22 cellular contexts compared by ENCODE assay signal in the genomic region with DNA sequence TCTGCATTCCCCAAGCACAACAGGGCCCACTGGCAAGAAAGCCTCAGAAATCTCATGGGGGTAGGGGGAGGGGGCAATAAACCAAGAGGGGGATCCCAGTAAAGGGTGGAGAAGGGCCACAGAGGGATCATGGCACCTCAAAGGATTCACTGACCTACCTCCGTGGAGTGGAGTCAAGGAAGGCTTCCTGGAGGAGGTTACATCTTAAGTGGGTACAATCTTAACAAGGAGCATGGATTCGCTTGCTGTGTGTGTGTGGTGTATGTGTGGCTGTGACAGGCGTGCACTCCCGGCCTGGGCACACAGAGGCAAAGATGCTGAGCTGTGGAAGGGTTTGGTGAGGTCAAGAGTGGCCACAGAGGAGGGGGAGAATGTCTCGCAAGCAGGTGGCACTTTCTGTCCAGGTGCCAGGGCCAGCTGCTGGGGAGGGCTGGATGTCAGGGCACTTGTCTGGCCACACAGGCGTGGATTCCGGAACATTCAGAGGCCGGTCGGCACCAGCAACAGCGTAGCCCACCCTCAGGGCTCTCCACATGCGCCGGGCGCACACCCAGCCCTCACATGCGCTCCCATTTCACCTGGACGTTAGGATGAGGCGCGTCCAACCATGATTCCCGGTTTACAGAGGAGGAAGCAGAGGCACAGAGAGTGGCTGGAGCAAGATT. TPM values are rescaled to one million over a fixed set of nuclear protein-coding genes. Genes with fewer than 3 reads are reported as not detected.
DNase-seq lines count a peak whose midpoint lies in the region; ATAC-seq, FAIRE-seq and TF ChIP-seq lines count a peak whose summit lies in the region.
"Had no signal": no experiment of that assay in that cellular context is flagged by ENCODE, and none has a peak within 500 bp of the region (broad histone marks: within the 10 kb centered on the region; RNA-seq: fewer than 3 reads in every experiment).

No MANE protein-coding gene starts in this region.

- H3K9ac ChIP-seq in BLaER1: no peak overlapping the region
- H3K9ac ChIP-seq in IMR-90 (ENCODE audit: low read depth, low read length): no peak overlapping the region
- H3K9ac ChIP-seq in K562 (ENCODE audit: insufficient read depth in 1 of 2, low read depth in 2 of 2, low read length in 2 of 2): no peak overlapping the region

- H3K18ac ChIP-seq in IMR-90 (ENCODE audit: low read depth, low read length): no peak overlapping the region

- DNase-seq in IMR-90 (no peak), K562 (ENCODE audit: extremely low read depth in 1 of 4, low spot score in 3 of 4) (no peak), thyroid gland (peak; percentile 51 to 65), islet precursor cell (no peak)
- DNase-seq in stimulated activated CD4-positive, alpha-beta T cell treated with anti-CD3 and anti-CD28 coated beads, Interleukin-15, amount 100 ng/mL, for 24 hours: no peak
- DNase-seq: CD4-positive, alpha-beta memory T cell; GDM1; KBM-7; MM.1S; NCI-H1048; NCI-H1436; NCI-H187 treated with DMSO at 0.1 percent for 48 hours; NK-92 treated with Interleukin-12 subunit alpha and Interleukin-12 subunit beta, amount 100 ng/mL, for 24 hours; Right ventricle myocardium superior had no signal

- TF ChIP-seq CTCF in IMR-90 (conservative IDR thresholded peaks at IDR 0.05; ENCODE audit: low read depth, low read length): no peak
- no peak for TF ChIP-seq CTCF in K562 (IDR thresholded peaks at IDR 0.05 in 2 of 3, conservative IDR thresholded peaks at IDR 0.05 in 1 of 3; ENCODE audit: insufficient read depth in 2 of 3, low read depth in 1 of 3, low read length in 3 of 3)
- no peak for TF ChIP-seq CTCF in thyroid gland (IDR thresholded peaks at IDR 0.05)

- H2AFZ ChIP-seq in IMR-90 (replicated peaks; ENCODE audit: low read length, poor library complexity) (no peak overlapping the region), K562 (ENCODE audit: low read depth, low read length) (no peak overlapping the region)

- in situ Hi-C loops in IMR-90 (cut with MboI; ENCODE audit: low sequenced_read_pairs) (no loop called here), K562 (cut with MboI) (no loop called here)

- no peak for TF ChIP-seq POLR2A in IMR-90 (IDR thresholded peaks at IDR 0.05; ENCODE audit: low read depth, low read length)
- no peak for TF ChIP-seq POLR2A in K562 (conservative IDR thresholded peaks at IDR 0.05)
- TF ChIP-seq POLR2A in thyroid gland (IDR thresholded peaks at IDR 0.05): no peak

- no peak for TF ChIP-seq EP300 in K562 (IDR thresholded peaks at IDR 0.05; ENCODE audit: low read length)

- no peak for TF ChIP-seq RAD21 in IMR-90 (IDR thresholded peaks at IDR 0.05; ENCODE audit: low read length)
- TF ChIP-seq RAD21 in K562 (CRISPR knock-in tag; conservative IDR thresholded peaks at IDR 0.05 in 1 of 2, IDR thresholded peaks at IDR 0.05 in 1 of 2): no peak

- no peak for FAIRE-seq in K562 (lab: Jason Lieb, UNC)
- FAIRE-seq: GM19239, H1 had no signal

- POLR2A ChIA-PET in IMR-90 (lab: Charles Lee; ENCODE audit: unreplicated experiment): no interaction called here
- POLR2A ChIA-PET in K562 (lab: Yijun Ruan, JAX): no interaction called here

- H2BK120ac ChIP-seq in IMR-90 (ENCODE audit: low read depth, low read length): no peak overlapping the region

- H3K9me1 ChIP-seq in IMR-90 (ENCODE audit: insufficient read depth, low read length) (peaks cover 5% of the 10 kb centered on the region; the same call in 1 of the 2 replicates), K562 (ENCODE audit: control insufficient read depth, insufficient read depth, low read length) (no peaks in the 10 kb centered on the region)

- no peak overlapping the region; the same call in 1 of the 2 replicates for H2BK20ac ChIP-seq in IMR-90 (ENCODE audit: low read depth, low read length)

- CTCF ChIA-PET in IMR-90 (lab: Yijun Ruan, JAX): no interaction called here
- CTCF ChIA-PET in K562 (lab: Yijun Ruan, JAX; ENCODE audit: low intra/inter-chr PET ratio): no interaction called here

- H3K4me2 ChIP-seq in BLaER1 (peak overlapping the region; percentile 43), IMR-90 (ENCODE audit: low read depth, low read length) (no peak overlapping the region), K562 (ENCODE audit: insufficient read depth, low read length) (no peak overlapping the region)

- H2BK5ac ChIP-seq in IMR-90 (ENCODE audit: low read depth, low read length, poor library complexity, severe bottlenecking): no peak overlapping the region

- intact Hi-C loops in IMR-90 (cut with micrococcal nuclease) (no loop called here), K562 (cut with micrococcal nuclease) (no loop called here), thyroid gland (cut with DNase I) (no loop called here)

- peaks cover 37% of the 10 kb centered on the region for H3K27me3 ChIP-seq in BLaER1
- H3K27me3 ChIP-seq in IMR-90 (ENCODE audit: control insufficient read depth, insufficient read depth, low read length): peaks cover 7% of the 10 kb centered on the region; the same call in 1 of the 2 replicates
- H3K27me3 ChIP-seq in K562 (ENCODE audit: control insufficient read depth in 2 of 2, insufficient read depth in 2 of 2, low read length in 2 of 2): peaks cover 2 to 54% of the 10 kb centered on the region in 2 experiments; a peak in 2 of 5 replicates
- no peaks in the 10 kb centered on the region for H3K27me3 ChIP-seq in thyroid gland

- peaks cover 28% of the 10 kb centered on the region; the same call in 1 of the 2 replicates for H4K20me1 ChIP-seq in BLaER1
- peaks cover 4% of the 10 kb centered on the region; the same call in 1 of the 2 replicates for H4K20me1 ChIP-seq in IMR-90 (ENCODE audit: insufficient read depth, low read length)
- peaks cover 6% of the 10 kb centered on the region; the same call in 1 of the 2 replicates for H4K20me1 ChIP-seq in K562 (replicated peaks; ENCODE audit: control insufficient read depth, insufficient read depth, low read length)

- H2AK9ac ChIP-seq in IMR-90 (replicated peaks; ENCODE audit: low read depth, low read length, poor library complexity): no peak overlapping the region

- no peak overlapping the region for H3K56ac ChIP-seq in IMR-90 (ENCODE audit: extremely low read depth, insufficient read depth, low read length)

- H3K9me3 ChIP-seq in BLaER1 (no peaks in the 10 kb centered on the region), IMR-90 (ENCODE audit: control insufficient read depth, insufficient read depth, low read length) (no peaks in the 10 kb centered on the region), K562 (replicated peaks; ENCODE audit: control insufficient read depth, insufficient read depth, low read depth, low read length) (no peaks in the 10 kb centered on the region), thyroid gland (no peaks in the 10 kb centered on the region)

- BruUV-seq in IMR-90 (replicated peaks; lab: Mats Ljungman, UMichigan) (no TSS peak), K562 (replicated peaks; lab: Mats Ljungman, UMichigan) (no TSS peak)

- WGBS in IMR-90 (ENCODE audit: extremely low coverage in 2 of 2, insufficient read length in 1 of 2), 2 experiments: 86% methylated on average over 11 of the region's 18 CpGs; no CpG with 5 or more reads in 1 of the 2 experiments
- 1% methylated on average over 9 of the region's 18 CpGs for WGBS in K562 (ENCODE audit: insufficient coverage, low coverage, missing lambda C conversion rate)
- 40 to 67% methylated on average over 5 to 18 of the region's 18 CpGs for WGBS in thyroid gland, 2 donors

- H4K8ac ChIP-seq in IMR-90 (ENCODE audit: low read depth in 2 of 2, low read length in 2 of 2): no peak overlapping the region

- no peak overlapping the region for H3K4ac ChIP-seq in IMR-90 (ENCODE audit: low read depth, low read length)

- dilution Hi-C loops in IMR-90 (cut with HindIII; ENCODE audit: low sequenced_read_pairs, unreplicated experiment): no loop called here

- H2AK5ac ChIP-seq in IMR-90 (ENCODE audit: low read depth, low read length): peak overlapping the region; percentile 54

- H3K79me1 ChIP-seq in IMR-90 (ENCODE audit: low read depth in 1 of 2, low read length in 2 of 2): no peaks in the 10 kb centered on the region

- no peak overlapping the region for H4K91ac ChIP-seq in IMR-90 (ENCODE audit: insufficient read depth, low read depth, low read length)

- H3K36me3 ChIP-seq in BLaER1 (no peaks in the 10 kb centered on the region), IMR-90 (ENCODE audit: control insufficient read depth, insufficient read depth, low read length) (no peaks in the 10 kb centered on the region), K562 (ENCODE audit: control insufficient read depth, insufficient read depth, low read length) (no peaks in the 10 kb centered on the region), thyroid gland (no peaks in the 10 kb centered on the region)

- no peak overlapping the region for H2BK15ac ChIP-seq in IMR-90 (ENCODE audit: low read depth, low read length)

- H3K27ac ChIP-seq in BLaER1: no peak overlapping the region
- no peak overlapping the region for H3K27ac ChIP-seq in IMR-90 (ENCODE audit: insufficient read depth, low read length)
- H3K27ac ChIP-seq in K562 (ENCODE audit: extremely low read depth, low read depth, low read length): no peak overlapping the region
- H3K27ac ChIP-seq in thyroid gland: no peak overlapping the region

- no peak overlapping the region for H3K14ac ChIP-seq in IMR-90 (replicated peaks; ENCODE audit: low read depth, low read length)

- no peak overlapping the region for H3K23ac ChIP-seq in IMR-90 (ENCODE audit: low read depth, low read length)

- no peak overlapping the region for H3K4me3 ChIP-seq in BLaER1
- H3K4me3 ChIP-seq in IMR-90 (ENCODE audit: insufficient read depth, low read depth, low read length): no peak overlapping the region
- no peak overlapping the region for H3K4me3 ChIP-seq in K562
- H3K4me3 ChIP-seq in thyroid gland (replicated peaks in 1 of 3): no peak overlapping the region

- peaks cover 53% of the 10 kb centered on the region for H3K4me1 ChIP-seq in BLaER1
- H3K4me1 ChIP-seq in IMR-90 (ENCODE audit: control insufficient read depth, insufficient read depth, low read length): peaks cover 10% of the 10 kb centered on the region
- peaks cover 0 to 16% of the 10 kb centered on the region in 2 experiments; a peak in 2 of 5 replicates for H3K4me1 ChIP-seq in K562 (replicated peaks in 1 of 2; ENCODE audit: control insufficient read depth in 2 of 2, insufficient read depth in 2 of 2, low read length in 2 of 2)
- H3K4me1 ChIP-seq in thyroid gland: peaks cover 0 to 22% of the 10 kb centered on the region in 2 donors

- H3K79me2 ChIP-seq in K562 (ENCODE audit: control insufficient read depth, insufficient read depth, low read length): no peaks in the 10 kb centered on the region

- ATAC-seq in IMR-90 (ENCODE audit: low read depth) (no peak), K562 (no peak), GM21723 (IDR thresholded peaks at IDR 0.05; ENCODE audit: unreplicated experiment) (no peak)

- no peak overlapping the region for H4K5ac ChIP-seq in IMR-90 (ENCODE audit: low read depth, low read length)

RNA-seq across cellular contexts. Expression of a gene that starts 43.3 kb away (rescaled TPM):
- total RNA-seq in IMR-90 (2012; rRNA removed) (under 0.01 TPM in 2 replicates), K562 (2014; rRNA removed) (not detected in 2 replicates), K562 (2014; rRNA removed; fragmentation: Illumina TruSeq; extraction: Trizol) (not detected in 2 replicates), K562 (2015; rRNA removed; fragmentation: Illumina TruSeq; extraction: Trizol) (not detected in 2 replicates), K562 (2021) (not detected in 2 replicates), thyroid gland (1 to 10 TPM in 2 of 4 donors, under 1 TPM in 1, not detected in 1; 0.83 to 4.3 (median 2.5) TPM)
- polyA plus RNA-seq in IMR-90 (2012; rRNA removed) (0.15 and 0.16 TPM in 2 replicates), K562 (2011; rRNA removed) (not detected in 2 replicates), K562 (2014; fragmentation: Illumina TruSeq; extraction: Trizol) (not detected in 2 replicates), K562 (2014; fragmentation: Nextera tagmentation; extraction: Ambion mirVana) (not detected), K562 (2014; rRNA removed) (not detected in 2 replicates)
- polyA plus RNA-seq in IMR-90 (2012; cell fraction: cytosol; rRNA removed): 0.21 and 0.23 TPM in 2 replicates
- 0.10 and 0.15 TPM in 2 replicates for polyA plus RNA-seq in IMR-90 (2012; cell fraction: nucleus; rRNA removed; ENCODE audit: low replicate concordance)
- total RNA-seq in K562 (2011; cell fraction: chromatin; rRNA removed; ENCODE audit: low replicate concordance): not detected in 2 replicates
- not detected in 2 replicates for total RNA-seq in K562 (2011; cell fraction: nucleolus; rRNA removed)
- total RNA-seq in K562 (2011; cell fraction: nucleoplasm; rRNA removed): not detected in 2 replicates
- not detected in 2 replicates for polyA plus RNA-seq in K562 (2011; cell fraction: cytosol; rRNA removed)
- polyA plus RNA-seq in K562 (2011; cell fraction: nucleus; rRNA removed): not detected in 2 replicates
- not detected in 2 replicates for polyA plus RNA-seq in K562 (2012)
- polyA minus RNA-seq in K562 (2011; rRNA and poly(A)+ RNA removed): not detected in 2 replicates
- polyA minus RNA-seq in K562 (2011; cell fraction: cytosol; rRNA and poly(A)+ RNA removed): not detected in 2 replicates
- polyA minus RNA-seq in K562 (2011; cell fraction: nucleus; rRNA and poly(A)+ RNA removed): not detected in 2 replicates
- total RNA-seq: A673; CD4-positive, alpha-beta memory T cell; NCI-H460; Right ventricle myocardium superior; SK-MEL-5 had no signal
- polyA plus RNA-seq: BJ; CD4-positive, alpha-beta memory T cell had no signal

Comparison
In these comparisons a context has a peak if more than half of its experiments do, and no peak if none do; other contexts are left out.
1. DNase-seq: peak in thyroid gland (2 of 2); none in IMR-90 (single experiment), K562 (0 of 4), stimulated activated CD4-positive, alpha-beta T cell treated with anti-CD3 and anti-CD28 coated beads, Interleukin-15, amount 100 ng/mL, for 24 hours (single experiment) and islet precursor cell (single experiment).